In genomic region chr7:124263232-124263827, GRCh38 we compare ENCODE assay signal across 9 cellular contexts.
DNase-seq lines count a peak whose midpoint lies in the region; ATAC-seq lines count a peak whose summit lies in the region.
"Had no signal": no experiment of that assay in that cellular context is flagged by ENCODE, and none has a peak within 500 bp of the region (broad histone marks: within the 10 kb centered on the region; RNA-seq: fewer than 3 reads in every experiment).

No MANE protein-coding gene starts in this region.

- ATAC-seq in GM18873 (IDR thresholded peaks at IDR 0.05; ENCODE audit: low FRiP score, unreplicated experiment) (peak; percentile 78), HG02623 (IDR thresholded peaks at IDR 0.05; ENCODE audit: unreplicated experiment) (peak; percentile 96)

- no peak overlapping the region for H3K27ac ChIP-seq in caudate nucleus (ENCODE audit: low read depth, low read length)
- H3K27ac ChIP-seq: HL-60 had no signal

- DNase-seq in MV-4-11 (lab: John Stamatoyannopoulos, UW) (peak; percentile 68), iPS-NIHi7 (ENCODE audit: extremely low spot score) (peak; percentile 22), NCI-H2081 treated with DMSO at 0.1 percent for 48 hours (lab: John Stamatoyannopoulos, UW) (no peak), caudate nucleus (lab: John Stamatoyannopoulos, UW) (no peak), NCI-H2171 treated with DMSO at 0.1 percent for 48 hours (lab: John Stamatoyannopoulos, UW) (no peak)
- DNase-seq in activated CD8-positive, alpha-beta memory T cell treated with anti-CD3 and anti-CD28 coated beads, Interleukin-2, amount 50 U/mL, for 48 hours, result no peak

Comparison
In these comparisons a context has a peak if more than half of its experiments do, and no peak if none do; other contexts are left out.
1. DNase-seq: peak in MV-4-11 (single experiment) and iPS-NIHi7 (single experiment); none in NCI-H2081 treated with DMSO at 0.1 percent for 48 hours (single experiment), caudate nucleus (0 of 61), NCI-H2171 treated with DMSO at 0.1 percent for 48 hours (single experiment) and activated CD8-positive, alpha-beta memory T cell treated with anti-CD3 and anti-CD28 coated beads, Interleukin-2, amount 50 U/mL, for 48 hours (single experiment).